Comparison of ENCODE assay signal across 21 cellular contexts in the genomic region with DNA sequence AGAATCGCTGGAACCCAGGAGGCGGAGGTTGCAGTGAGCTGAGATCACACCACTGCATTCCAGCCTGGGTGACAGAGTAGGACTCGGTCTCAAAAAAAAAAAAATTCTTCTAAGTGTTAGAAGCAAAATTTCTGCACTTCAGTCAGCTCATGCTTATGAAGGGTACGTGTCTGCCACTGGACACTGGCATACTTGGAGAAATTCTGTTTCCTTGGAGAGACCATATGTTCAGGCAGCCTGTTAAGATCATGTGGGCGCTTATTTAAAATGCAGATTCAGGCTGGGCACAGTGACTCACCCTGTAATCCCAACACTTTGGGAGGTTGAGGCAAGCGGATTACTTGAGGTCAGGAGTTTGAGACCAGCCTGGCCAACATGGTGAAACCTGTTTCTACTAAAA.
"Had no signal": no experiment of that assay in that cellular context is flagged by ENCODE, and none has a peak within 500 bp of the region (broad histone marks: within the 10 kb centered on the region; RNA-seq: fewer than 3 reads in every experiment).

No MANE protein-coding gene starts in this region.

- H3K27ac ChIP-seq: colonic mucosa, heart left ventricle, neutrophil, suprapubic skin, tibial artery had no signal

- H3K27me3 ChIP-seq: colonic mucosa, heart left ventricle had no signal

- DNase-seq: cerebellar nuclear complex; colonic mucosa; dermis blood vessel endothelial cell; effector CD4-positive, alpha-beta T cell; endodermal cell; erythroblast; foreskin melanocyte; heart left ventricle; hippocampal formation; kidney glomerular epithelial cell; mesendoderm; naive thymus-derived CD8-positive, alpha-beta T cell; small intestine; stimulated activated CD4-positive, alpha-beta T cell treated with anti-CD3 and anti-CD28 coated beads, Interleukin-2, amount 100 ng/mL, for 48 hours; stimulated activated naive CD4-positive, alpha-beta T cell treated with Interleukin-2 at 50 U/mL for 16 hours had no signal

- H3K36me3 ChIP-seq: colonic mucosa, heart left ventricle, neutrophil, suprapubic skin, tibial artery had no signal

- ATAC-seq: heart left ventricle; naive thymus-derived CD8-positive, alpha-beta T cell; sciatic nerve had no signal

- H3K4me1 ChIP-seq: colonic mucosa, heart left ventricle, suprapubic skin, tibial artery had no signal

- FAIRE-seq: endothelial cell of umbilical vein, islet of Langerhans, small intestine had no signal

- H3K4me3 ChIP-seq: colonic mucosa, heart left ventricle, suprapubic skin, tibial artery had no signal

- H3K9me3 ChIP-seq: colonic mucosa, neutrophil had no signal
